In the genomic region with DNA sequence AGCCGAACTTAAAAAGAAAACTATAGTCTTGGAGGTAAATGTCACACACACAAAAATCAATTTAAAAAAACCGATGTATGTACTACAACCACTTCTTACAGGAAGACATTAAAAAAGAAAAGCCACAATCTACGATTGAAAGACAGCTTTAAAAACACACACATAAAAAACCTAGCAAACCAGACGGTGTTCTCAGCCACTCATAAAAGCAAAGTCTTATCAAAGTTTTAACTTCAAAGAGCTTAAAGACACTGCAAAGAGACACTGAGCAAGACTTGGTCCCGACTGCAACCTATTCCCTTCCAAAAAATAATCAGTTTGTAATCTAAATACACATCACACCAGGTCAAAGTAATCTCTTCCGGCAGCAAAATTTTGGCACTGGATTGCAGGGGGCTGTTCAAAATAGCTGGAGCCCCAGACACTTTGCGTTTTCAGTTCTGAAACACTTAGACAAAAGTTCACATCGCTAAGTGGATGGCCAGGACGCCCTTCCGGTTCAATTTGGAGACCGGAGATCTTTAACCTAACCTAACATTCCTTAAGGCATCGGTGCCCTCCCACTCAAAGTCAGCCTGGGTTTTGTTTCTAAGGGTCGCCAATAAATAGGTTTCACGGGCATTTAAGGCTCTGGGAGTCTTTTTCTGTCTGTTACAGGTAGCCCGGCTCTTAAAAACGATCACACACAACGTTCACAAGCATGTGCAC, we compare ENCODE assay signal across 10 cellular contexts. TPM values are rescaled to one million over a fixed set of nuclear protein-coding genes. Genes with fewer than 3 reads are reported as not detected.
DNase-seq lines count a peak whose midpoint lies in the region; ATAC-seq and TF ChIP-seq lines count a peak whose summit lies in the region.
"Had no signal": no experiment of that assay in that cellular context is flagged by ENCODE, and none has a peak within 500 bp of the region (broad histone marks: within the 10 kb centered on the region; RNA-seq: fewer than 3 reads in every experiment).

No MANE protein-coding gene starts in this region.

- DNase-seq in HCT116 (ENCODE audit: low read depth, low spot score), result no peak
- DNase-seq in activated CD8-positive, alpha-beta T cell treated with anti-CD3 and anti-CD28 coated beads, Interleukin-2, amount 10 ng/mL, durations not matched to agents 7 days and 5 days, result peak; percentile 27
- peak; percentile 36 for DNase-seq in stimulated activated CD8-positive, alpha-beta memory T cell treated with anti-CD3 and anti-CD28 coated beads, Interleukin-4, amount 100 ng/mL, for 48 hours
- DNase-seq in T1000 (lab: John Stamatoyannopoulos, UW), result no peak
- no peak for DNase-seq in SK-N-DZ (ENCODE audit: low spot score)
- DNase-seq in activated CD8-positive, alpha-beta memory T cell treated with anti-CD3 and anti-CD28 coated beads, Interleukin-2, amount 10 ng/mL, durations not matched to agents 7 days and 5 days, result no peak
- no peak for DNase-seq in NCI-H2081 treated with DMSO at 0.1 percent for 48 hours (lab: John Stamatoyannopoulos, UW)
- DNase-seq: HCEC 1CT had no signal

- H3K36me3 ChIP-seq in HCT116 (ENCODE audit: control insufficient read depth in 1 of 2, insufficient read depth in 2 of 2, low read length in 2 of 2), result no peaks in the 10 kb centered on the region
- no peaks in the 10 kb centered on the region for H3K36me3 ChIP-seq in iPS-15b (ENCODE audit: control insufficient read depth, insufficient read depth, low read length)

- no peak for TF ChIP-seq RAD21 in HCT116 (IDR thresholded peaks at IDR 0.05; ENCODE audit: low read depth)

- no peak overlapping the region for H3K27ac ChIP-seq in HCT116 (ENCODE audit: low read depth, low read length)
- H3K27ac ChIP-seq: SJSA1 had no signal

- RAD21 ChIA-PET in HCT116 (lab: Charles Lee; ENCODE audit: low non-redundant PET in 1 of 2, low total read pairs in 2 of 2, uncharacterized antibody in 2 of 2, unreplicated experiment in 2 of 2), result no interaction called here

- no peak for TF ChIP-seq POLR2A in HCT116 (IDR thresholded peaks at IDR 0.05; ENCODE audit: borderline replicate concordance, extremely low read depth, insufficient read depth, insufficient read length)

- H3K36me3 Mint-ChIP-seq in activated CD8-positive, alpha-beta T cell treated with anti-CD3 and anti-CD28 coated beads, Interleukin-2, amount 10 ng/mL, durations not matched to agents 7 days and 5 days (ENCODE audit: low read depth), result no peaks in the 10 kb centered on the region
- no peaks in the 10 kb centered on the region for H3K36me3 Mint-ChIP-seq in activated CD8-positive, alpha-beta memory T cell treated with anti-CD3 and anti-CD28 coated beads, Interleukin-2, amount 10 ng/mL, durations not matched to agents 7 days and 5 days

- H4K20me1 ChIP-seq in HCT116 (ENCODE audit: insufficient read depth), result peaks cover 12% of the 10 kb centered on the region; the same call in 1 of the 2 replicates

- peak overlapping the region; percentile 56 for H3K4me3 Mint-ChIP-seq in activated CD8-positive, alpha-beta T cell treated with anti-CD3 and anti-CD28 coated beads, Interleukin-2, amount 10 ng/mL, durations not matched to agents 7 days and 5 days
- H3K4me3 Mint-ChIP-seq in activated CD8-positive, alpha-beta memory T cell treated with anti-CD3 and anti-CD28 coated beads, Interleukin-2, amount 10 ng/mL, durations not matched to agents 7 days and 5 days, result no peak overlapping the region

- peak overlapping the region; percentile 81; the same call in 1 of the 2 replicates for H3K4me2 ChIP-seq in HCT116 (ENCODE audit: low read length)

- H3K4me3 ChIP-seq in HCT116 (replicated peaks in 1 of 2; ENCODE audit: low read depth in 1 of 2, low read length in 2 of 2), result no peak overlapping the region
- H3K4me3 ChIP-seq in iPS-15b (ENCODE audit: low read depth, low read length), result peak overlapping the region; percentile 53
- H3K4me3 ChIP-seq: SJSA1 had no signal

- H3K9me3 Mint-ChIP-seq in activated CD8-positive, alpha-beta T cell treated with anti-CD3 and anti-CD28 coated beads, Interleukin-2, amount 10 ng/mL, durations not matched to agents 7 days and 5 days (ENCODE audit: insufficient read depth), result no peaks in the 10 kb centered on the region
- H3K9me3 Mint-ChIP-seq in activated CD8-positive, alpha-beta memory T cell treated with anti-CD3 and anti-CD28 coated beads, Interleukin-2, amount 10 ng/mL, durations not matched to agents 7 days and 5 days (ENCODE audit: low read depth), result no peaks in the 10 kb centered on the region

- no TSS peak for BruUV-seq in HCT116 (replicated peaks; lab: Mats Ljungman, UMichigan)

- no peak overlapping the region for H3K27ac Mint-ChIP-seq in activated CD8-positive, alpha-beta T cell treated with anti-CD3 and anti-CD28 coated beads, Interleukin-2, amount 10 ng/mL, durations not matched to agents 7 days and 5 days
- H3K27ac Mint-ChIP-seq in activated CD8-positive, alpha-beta memory T cell treated with anti-CD3 and anti-CD28 coated beads, Interleukin-2, amount 10 ng/mL, durations not matched to agents 7 days and 5 days, result no peak overlapping the region

- H2AFZ ChIP-seq in HCT116 (ENCODE audit: low read depth, low read length, poor library complexity, severe bottlenecking), result no peak overlapping the region

- intact Hi-C loops in HCT116 (cut with micrococcal nuclease), result no loop called here

- no peaks in the 10 kb centered on the region for H3K27me3 ChIP-seq in HCT116 (ENCODE audit: insufficient read depth, low read length)
- no peaks in the 10 kb centered on the region for H3K27me3 ChIP-seq in iPS-15b (ENCODE audit: control insufficient read depth, insufficient read depth, low read length)
- H3K27me3 ChIP-seq: SJSA1 had no signal

- no peak for TF ChIP-seq CTCF in HCT116 (IDR thresholded peaks at IDR 0.05 in 2 of 3, conservative IDR thresholded peaks at IDR 0.05 in 1 of 3; ENCODE audit: borderline replicate concordance in 1 of 3, insufficient read depth in 1 of 3, low read depth in 2 of 3, low read length in 2 of 3)

- POLR2A ChIA-PET in HCT116 (lab: Charles Lee), result interaction anchor here (1.3 kb wide), 1 partner anchor 19 kb away, joined by 3 read pairs; no protein-coding TSS in a partner anchor
- POLR2A ChIA-PET in activated CD8-positive, alpha-beta T cell treated with anti-CD3 and anti-CD28 coated beads, Interleukin-2, amount 10 ng/mL, durations not matched to agents 7 days and 5 days (lab: Charles Lee), result no interaction called here

- peaks cover 30% of the 10 kb centered on the region for H3K4me1 Mint-ChIP-seq in activated CD8-positive, alpha-beta T cell treated with anti-CD3 and anti-CD28 coated beads, Interleukin-2, amount 10 ng/mL, durations not matched to agents 7 days and 5 days (ENCODE audit: low read depth)
- peaks cover 29% of the 10 kb centered on the region for H3K4me1 Mint-ChIP-seq in activated CD8-positive, alpha-beta memory T cell treated with anti-CD3 and anti-CD28 coated beads, Interleukin-2, amount 10 ng/mL, durations not matched to agents 7 days and 5 days

- H3K4me1 ChIP-seq in HCT116 (ENCODE audit: control insufficient read depth in 1 of 2, insufficient read depth in 2 of 2, low read length in 2 of 2), result peaks cover 14 to 42% of the 10 kb centered on the region in 2 experiments; a peak in 3 of 4 replicates
- no peaks in the 10 kb centered on the region for H3K4me1 ChIP-seq in iPS-15b (ENCODE audit: control insufficient read depth, insufficient read depth, low read length)

- CTCF ChIA-PET in HCT116 (lab: Charles Lee), result no interaction called here
- CTCF ChIA-PET in activated CD8-positive, alpha-beta T cell treated with anti-CD3 and anti-CD28 coated beads, Interleukin-2, amount 10 ng/mL, durations not matched to agents 7 days and 5 days (lab: Charles Lee), result interaction anchor here (1.2 to 2.9 kb wide), 2 partner anchors 96 to 146 kb away, joined by 5 to 8 read pairs; no protein-coding TSS in a partner anchor
- CTCF ChIA-PET in activated CD8-positive, alpha-beta memory T cell treated with anti-CD3 and anti-CD28 coated beads, Interleukin-2, amount 10 ng/mL, durations not matched to agents 7 days and 5 days (lab: Charles Lee), result no interaction called here

- no peaks in the 10 kb centered on the region for H3K9me2 ChIP-seq in HCT116 (ENCODE audit: insufficient read depth)

- peaks cover 66% of the 10 kb centered on the region for H3K79me2 ChIP-seq in HCT116 (ENCODE audit: insufficient read depth, low read length)

- no peaks in the 10 kb centered on the region for H3K9me3 ChIP-seq in HCT116 (ENCODE audit: control insufficient read depth in 1 of 2, insufficient read depth in 1 of 2, low read depth in 1 of 2, low read length in 2 of 2)
- H3K9me3 ChIP-seq in iPS-15b (ENCODE audit: control insufficient read depth, insufficient read depth, low read length), result no peaks in the 10 kb centered on the region
- H3K9me3 ChIP-seq: SJSA1 had no signal

- H3K9ac ChIP-seq in HCT116 (ENCODE audit: low read length), result no peak overlapping the region
- H3K9ac ChIP-seq in iPS-15b (ENCODE audit: low read depth, low read length), result no peak overlapping the region

- peaks cover 47% of the 10 kb centered on the region for H3K27me3 Mint-ChIP-seq in activated CD8-positive, alpha-beta T cell treated with anti-CD3 and anti-CD28 coated beads, Interleukin-2, amount 10 ng/mL, durations not matched to agents 7 days and 5 days (ENCODE audit: low read depth)
- H3K27me3 Mint-ChIP-seq in activated CD8-positive, alpha-beta memory T cell treated with anti-CD3 and anti-CD28 coated beads, Interleukin-2, amount 10 ng/mL, durations not matched to agents 7 days and 5 days, result peaks cover 64% of the 10 kb centered on the region

- no peak for ATAC-seq in HCT116
- no peak for ATAC-seq in activated CD8-positive, alpha-beta T cell treated with anti-CD3 and anti-CD28 coated beads, Interleukin-2, amount 10 ng/mL, durations not matched to agents 7 days and 5 days
- no peak for ATAC-seq in activated CD8-positive, alpha-beta memory T cell treated with anti-CD3 and anti-CD28 coated beads, Interleukin-2, amount 10 ng/mL, durations not matched to agents 7 days and 5 days

TF ChIP-seq in HCT116, 20 proteins besides CTCF, POLR2A, EP300 and RAD21 (continues in another document):
- TF ChIP-seq ELF1 (IDR thresholded peaks at IDR 0.05; ENCODE audit: borderline replicate concordance, low read depth) (no peak), ZFX (IDR thresholded peaks at IDR 0.05) (no peak), EGR1 (IDR thresholded peaks at IDR 0.05; ENCODE audit: low read depth) (no peak), POLR2AphosphoS5 (IDR thresholded peaks at IDR 0.05; ENCODE audit: low read depth, low read length) (no peak), EZH2 (IDR thresholded peaks at IDR 0.05) (no peak), YY1 (IDR thresholded peaks at IDR 0.05; ENCODE audit: extremely low read depth, insufficient replicate concordance, low read depth, low read length) (no peak), JUND (IDR thresholded peaks at IDR 0.05) (no peak), SIN3A (IDR thresholded peaks at IDR 0.05; ENCODE audit: low read depth) (no peak)

RNA-seq across cellular contexts. Expression of gene ZCCHC14, which starts 2.6 kb away (rescaled TPM):
- total RNA-seq in HCT116 (2021; ENCODE audit: unreplicated experiment), result 37.8 TPM
- 19.6 and 21.5 TPM in 2 replicates for polyA plus RNA-seq in HCT116 (2012)
- total RNA-seq in activated CD8-positive, alpha-beta T cell treated with anti-CD3 and anti-CD28 coated beads, Interleukin-2, amount 10 ng/mL, durations not matched to agents 7 days and 5 days, result 1 to 10 TPM; 2.6 to 2.7 TPM
- 14.0 and 14.6 TPM in 2 replicates for polyA plus RNA-seq in SK-N-DZ (2014; cell fraction: cytosol; rRNA removed)
- 21.2 and 55.0 TPM in 2 replicates for polyA plus RNA-seq in SK-N-DZ (2014; cell fraction: nucleus; rRNA removed)
- total RNA-seq in activated CD8-positive, alpha-beta memory T cell treated with anti-CD3 and anti-CD28 coated beads, Interleukin-2, amount 10 ng/mL, durations not matched to agents 7 days and 5 days, result 1 to 10 TPM in 1 of 2 experiments, under 1 TPM in 1; 0.63 to 1.5 TPM

Comparison
In these comparisons a context has a peak if more than half of its experiments do, and no peak if none do; other contexts are left out.
1. DNase-seq: peak in activated CD8-positive, alpha-beta T cell treated with anti-CD3 and anti-CD28 coated beads, Interleukin-2, amount 10 ng/mL, durations not matched to agents 7 days and 5 days (single experiment) and stimulated activated CD8-positive, alpha-beta memory T cell treated with anti-CD3 and anti-CD28 coated beads, Interleukin-4, amount 100 ng/mL, for 48 hours (single experiment); none in HCT116 (single experiment), T1000 (single experiment), SK-N-DZ (single experiment), activated CD8-positive, alpha-beta memory T cell treated with anti-CD3 and anti-CD28 coated beads, Interleukin-2, amount 10 ng/mL, durations not matched to agents 7 days and 5 days (single experiment) and NCI-H2081 treated with DMSO at 0.1 percent for 48 hours (single experiment).
2. RNA of gene ZCCHC14, which starts 2.6 kb away (total RNA-seq): 37.8 TPM in HCT116 (single experiment); 2.6 to 2.7 TPM in activated CD8-positive, alpha-beta T cell treated with anti-CD3 and anti-CD28 coated beads, Interleukin-2, amount 10 ng/mL, durations not matched to agents 7 days and 5 days and 0.63 to 1.5 TPM in activated CD8-positive, alpha-beta memory T cell treated with anti-CD3 and anti-CD28 coated beads, Interleukin-2, amount 10 ng/mL, durations not matched to agents 7 days and 5 days; every median in the first group is over 10 times any median in the second.